15 cellular contexts compared by ENCODE assay signal in genomic region chr2:47074691-47075090, GRCh38.
DNase-seq lines count a peak whose midpoint lies in the region; ATAC-seq, FAIRE-seq and TF ChIP-seq lines count a peak whose summit lies in the region.
"Had no signal": no experiment of that assay in that cellular context is flagged by ENCODE, and none has a peak within 500 bp of the region (broad histone marks: within the 10 kb centered on the region; RNA-seq: fewer than 3 reads in every experiment).

No MANE protein-coding gene starts in this region.

- no peak for FAIRE-seq in urothelium cell line (lab: Jason Lieb, UNC)
- FAIRE-seq: bronchial epithelial cell, TTC549 had no signal

- no peak for DNase-seq in Panc1 (ENCODE audit: low read depth, low spot score)
- no peak for DNase-seq in spleen
- DNase-seq in psoas muscle, result no peak
- DNase-seq in urothelium cell line (ENCODE audit: low spot score), result no peak
- no peak for DNase-seq in DMS79 treated with DMSO at 0.1 percent for 48 hours (lab: John Stamatoyannopoulos, UW)
- DNase-seq: activated CD8-positive, alpha-beta T cell treated with anti-CD3 and anti-CD28 coated beads, Interleukin-2, amount 10 ng/mL, durations not matched to agents 7 days and 5 days; MM.1S; NCI-H2171 treated with DMSO at 0.1 percent for 48 hours had no signal

- TF ChIP-seq POLR2A in gastroesophageal sphincter (IDR thresholded peaks at IDR 0.05) (no peak), spleen (IDR thresholded peaks at IDR 0.05) (no peak)

- H3K4me2 ChIP-seq in BLaER1 treated with 17β-estradiol and CSF1 and Interleukin-3, amounts not matched to agents 10 nM and 100 nM, result peak overlapping the region in 7 of 11 experiments; percentile 86 to 98 (median 92); a peak in 13 of 22 replicates

- no peak for TF ChIP-seq CTCF in Panc1 (IDR thresholded peaks at IDR 0.05)
- TF ChIP-seq CTCF in gastroesophageal sphincter (IDR thresholded peaks at IDR 0.05), result no peak
- no peak for TF ChIP-seq CTCF in spleen (IDR thresholded peaks at IDR 0.05 in 8 of 11, conservative IDR thresholded peaks at IDR 0.05 in 3 of 11)
- TF ChIP-seq CTCF in psoas muscle (IDR thresholded peaks at IDR 0.05), result no peak

- no peak for ATAC-seq in Panc1
- ATAC-seq in gastroesophageal sphincter, result no peak
- no peak for ATAC-seq in GM18858 (IDR thresholded peaks at IDR 0.05; ENCODE audit: unreplicated experiment)
- ATAC-seq in psoas muscle, result no peak
- ATAC-seq: activated CD8-positive, alpha-beta T cell treated with anti-CD3 and anti-CD28 coated beads, Interleukin-2, amount 10 ng/mL, durations not matched to agents 7 days and 5 days; natural killer cell treated with Interleukin-12 subunit alpha and Interleukin-12 subunit beta and Interleukin-15 and Interleukin-18, amount 100 ng/mL, for 72 hours; sciatic nerve had no signal

- POLR2A ChIA-PET in Panc1 (lab: Charles Lee), result interaction anchor here (0.6 kb wide), 1 partner anchor 1691 kb away, joined by 3 read pairs; no protein-coding TSS in a partner anchor

- no peak overlapping the region for H3K4me3 ChIP-seq in BLaER1 treated with 17β-estradiol and CSF1 and Interleukin-3, amounts not matched to agents 10 nM and 100 nM
- H3K4me3 ChIP-seq in Panc1 (ENCODE audit: low read depth in 2 of 2, low read length in 2 of 2) (no peak overlapping the region), gastroesophageal sphincter (no peak overlapping the region), spleen (no peak overlapping the region), psoas muscle (no peak overlapping the region)

- no peak for TF ChIP-seq EP300 in gastroesophageal sphincter (IDR thresholded peaks at IDR 0.05)

- intact Hi-C loops in Panc1 (cut with micrococcal nuclease; ENCODE audit: unreplicated experiment) (no loop called here), spleen (cut with DNase I; ENCODE audit: low total_unique reads) (no loop called here), psoas muscle (cut with DNase I) (no loop called here)

- WGBS in gastroesophageal sphincter (ENCODE audit: low coverage in 1 of 2), 2 donors, result 83% methylated on average over 1 of the region's 4 CpGs; no CpG with 5 or more reads in 1 of the 2 donors
- WGBS in spleen, 5 donors, result 90 to 97% (median 94%) methylated on average over 4 of the region's 4 CpGs
- 92 to 96% (median 92%) methylated on average over 4 of the region's 4 CpGs for WGBS in psoas muscle, 3 donors

- in situ Hi-C loops in Panc1 (cut with HindIII; ENCODE audit: low pct_unique_long_range_greater_than_20kb, low sequenced_read_pairs), result no loop called here

- no TSS peak for BruUV-seq in Panc1 (replicated peaks; lab: Mats Ljungman, UMichigan)

- H4K20me1 ChIP-seq in BLaER1 treated with 17β-estradiol and CSF1 and Interleukin-3, amounts not matched to agents 10 nM and 100 nM, result peaks cover 0 to 80% (median 0%) of the 10 kb centered on the region in 11 experiments; a peak in 8 of 22 replicates

- no peaks in the 10 kb centered on the region for H3K27me3 ChIP-seq in BLaER1 treated with 17β-estradiol and CSF1 and Interleukin-3, amounts not matched to agents 10 nM and 100 nM
- H3K27me3 ChIP-seq in Panc1 (ENCODE audit: control insufficient read depth, insufficient read depth, low read length), result no peaks in the 10 kb centered on the region
- no peaks in the 10 kb centered on the region for H3K27me3 ChIP-seq in gastroesophageal sphincter
- H3K27me3 ChIP-seq in spleen (replicated peaks in 1 of 7), result no peaks in the 10 kb centered on the region
- H3K27me3 ChIP-seq in psoas muscle (ENCODE audit: insufficient read depth in 3 of 3, low read length in 2 of 3), result no peaks in the 10 kb centered on the region

- H3K27ac ChIP-seq in BLaER1 treated with 17β-estradiol and CSF1 and Interleukin-3, amounts not matched to agents 10 nM and 100 nM, result peak overlapping the region in 9 of 11 experiments; percentile 94 to 100 (median 97); a peak in 18 of 22 replicates
- H3K27ac ChIP-seq in Panc1 (ENCODE audit: low read length), result peak overlapping the region; percentile 34; the same call in 1 of the 2 replicates
- peak overlapping the region in 3 of 4 donors; percentile 57 to 94 (median 83) for H3K27ac ChIP-seq in gastroesophageal sphincter
- H3K27ac ChIP-seq in spleen, result peak overlapping the region in 6 of 8 donors; percentile 27 to 90 (median 77)
- H3K27ac ChIP-seq in psoas muscle, result no peak overlapping the region

- peaks cover 50 to 100% (median 95%) of the 10 kb centered on the region in 10 experiments for H3K4me1 ChIP-seq in BLaER1 treated with 17β-estradiol and CSF1 and Interleukin-3, amounts not matched to agents 10 nM and 100 nM
- H3K4me1 ChIP-seq in Panc1 (ENCODE audit: control insufficient read depth, insufficient read depth, low read length) (peaks cover 54% of the 10 kb centered on the region), gastroesophageal sphincter (peaks cover 5 to 86% (median 62%) of the 10 kb centered on the region in 3 donors), spleen (peaks cover 39 to 93% (median 66%) of the 10 kb centered on the region in 6 donors), psoas muscle (peaks cover 38% of the 10 kb centered on the region)

- peaks cover 0 to 53% (median 38%) of the 10 kb centered on the region in 11 experiments; a peak in 18 of 22 replicates for H3K36me3 ChIP-seq in BLaER1 treated with 17β-estradiol and CSF1 and Interleukin-3, amounts not matched to agents 10 nM and 100 nM
- H3K36me3 ChIP-seq in Panc1 (ENCODE audit: control insufficient read depth, insufficient read depth, low read length), result no peaks in the 10 kb centered on the region
- peaks cover 0 to 17% of the 10 kb centered on the region in 2 donors for H3K36me3 ChIP-seq in gastroesophageal sphincter
- peaks cover 0 to 46% (median 4%) of the 10 kb centered on the region in 6 donors for H3K36me3 ChIP-seq in spleen
- H3K36me3 ChIP-seq in psoas muscle (ENCODE audit: insufficient read depth in 1 of 2, low read depth in 1 of 2), result no peaks in the 10 kb centered on the region

- CTCF ChIA-PET in Panc1 (lab: Charles Lee), result no interaction called here

- peak overlapping the region in 7 of 11 experiments; percentile 19 to 94 (median 82); a peak in 10 of 22 replicates for H3K9ac ChIP-seq in BLaER1 treated with 17β-estradiol and CSF1 and Interleukin-3, amounts not matched to agents 10 nM and 100 nM

- no peaks in the 10 kb centered on the region for H3K9me3 ChIP-seq in BLaER1 treated with 17β-estradiol and CSF1 and Interleukin-3, amounts not matched to agents 10 nM and 100 nM (replicated peaks in 1 of 11)
- H3K9me3 ChIP-seq in Panc1 (ENCODE audit: control insufficient read depth, insufficient read depth, low read depth, low read length) (no peaks in the 10 kb centered on the region), gastroesophageal sphincter (no peaks in the 10 kb centered on the region), spleen (no peaks in the 10 kb centered on the region), psoas muscle (no peaks in the 10 kb centered on the region)
